ENCODE assay signal across 8 cellular contexts in the genomic region with DNA sequence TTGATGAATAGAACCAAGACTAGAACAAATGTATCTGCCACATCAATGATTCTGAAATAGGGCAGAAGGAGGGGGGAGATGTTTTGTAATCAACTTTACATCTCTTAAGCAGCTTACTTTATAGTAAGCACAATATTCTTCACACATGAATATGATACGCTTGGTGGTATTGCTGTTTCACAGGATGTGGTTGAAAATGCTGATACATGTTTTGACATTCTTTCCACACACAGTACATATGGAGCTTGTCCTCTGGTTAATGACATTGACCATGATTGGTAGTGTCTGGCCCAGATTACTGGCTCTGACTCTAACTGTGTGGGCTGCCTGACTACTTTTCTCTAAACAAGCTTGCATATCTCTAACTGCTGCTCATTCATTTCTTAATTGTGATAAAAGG.
DNase-seq lines count a peak whose midpoint lies in the region; ATAC-seq and TF ChIP-seq lines count a peak whose summit lies in the region.

No MANE protein-coding gene starts in this region.

- H3K9me3 ChIP-seq in suprapubic skin: no peaks in the 10 kb centered on the region

- TF ChIP-seq CTCF in GM12865 (IDR thresholded peaks at IDR 0.05; ENCODE audit: insufficient read depth, low read depth, low read length, missing control alignments): no peak
- TF ChIP-seq CTCF in fibroblast of pulmonary artery (IDR thresholded peaks at IDR 0.05; ENCODE audit: low read length, missing control alignments): no peak
- TF ChIP-seq CTCF in suprapubic skin (IDR thresholded peaks at IDR 0.05): no peak

- no peaks in the 10 kb centered on the region for H3K27me3 ChIP-seq in suprapubic skin

- no peak overlapping the region for H3K4me3 ChIP-seq in GM12865 (ENCODE audit: low read depth, low read length)
- H3K4me3 ChIP-seq in fibroblast of pulmonary artery (replicated peaks; ENCODE audit: low read depth, low read length): no peak overlapping the region
- no peak overlapping the region for H3K4me3 ChIP-seq in suprapubic skin

- peak; percentile 59 for ATAC-seq in GM21717 (IDR thresholded peaks at IDR 0.05; ENCODE audit: unreplicated experiment)
- no peak for ATAC-seq in HG03045 (IDR thresholded peaks at IDR 0.05; ENCODE audit: unreplicated experiment)

- peaks cover 12% of the 10 kb centered on the region for H3K36me3 ChIP-seq in suprapubic skin

- peak; percentile 68 for DNase-seq in GM12865 (ENCODE audit: low read depth)
- DNase-seq in RPMI7951 (ENCODE audit: low read depth): peak; percentile 55
- DNase-seq in fibroblast of pulmonary artery (ENCODE audit: low read depth): peak; percentile 76
- no peak for DNase-seq in suprapubic skin (ENCODE audit: low spot score in 2 of 2)
- DNase-seq in OCI-M2 (lab: John Stamatoyannopoulos, UW; ENCODE audit: unreplicated experiment): no peak
- DNase-seq in DMS53 (lab: John Stamatoyannopoulos, UW): no peak

- peak overlapping the region; percentile 78 for H3K27ac ChIP-seq in suprapubic skin

- peaks cover 63% of the 10 kb centered on the region for H3K4me1 ChIP-seq in suprapubic skin

- no peak for TF ChIP-seq POLR2A in suprapubic skin (IDR thresholded peaks at IDR 0.05)

- 64% methylated on average over 1 of the region's 1 CpG for WGBS in suprapubic skin

- no peak for TF ChIP-seq EP300 in suprapubic skin (IDR thresholded peaks at IDR 0.05)

Comparison
In these comparisons a context has a peak if more than half of its experiments do, and no peak if none do; other contexts are left out.
1. DNase-seq: peak in GM12865 (single experiment), RPMI7951 (single experiment) and fibroblast of pulmonary artery (single experiment); none in suprapubic skin (0 of 2), OCI-M2 (single experiment) and DMS53 (single experiment).